10 cellular contexts compared by ENCODE assay signal in the genomic region with DNA sequence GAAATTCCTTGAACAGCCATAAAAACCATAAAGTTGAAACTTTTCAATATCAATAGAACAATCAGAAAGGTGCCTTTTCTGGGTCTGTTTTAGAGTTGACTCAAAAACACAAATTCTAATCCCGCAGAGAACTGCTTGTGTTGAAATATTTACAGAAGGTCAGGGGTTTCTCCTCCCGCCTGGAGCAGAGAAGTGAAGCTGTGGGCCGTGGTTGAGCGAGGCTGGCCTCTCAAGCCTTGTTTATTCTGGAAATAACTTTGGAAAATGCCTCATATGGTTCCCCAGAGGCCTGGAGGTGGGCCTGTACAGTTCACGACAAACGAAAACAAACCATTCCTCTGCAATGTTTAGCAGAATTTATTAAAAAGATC.
DNase-seq lines count a peak whose midpoint lies in the region; ATAC-seq and TF ChIP-seq lines count a peak whose summit lies in the region.
"Had no signal": no experiment of that assay in that cellular context is flagged by ENCODE, and none has a peak within 500 bp of the region (broad histone marks: within the 10 kb centered on the region; RNA-seq: fewer than 3 reads in every experiment).

No MANE protein-coding gene starts in this region.

- H3K4me3 ChIP-seq in HEK293 (ENCODE audit: low read depth, low read length) (no peak overlapping the region), coronary artery (peak overlapping the region; percentile 16), lower lobe of right lung (no peak overlapping the region), suprapubic skin (no peak overlapping the region)

- H3K36me3 ChIP-seq in HEK293 (ENCODE audit: control insufficient read depth in 2 of 2, insufficient read depth in 1 of 2, low read length in 2 of 2) (no peaks in the 10 kb centered on the region), lower lobe of right lung (no peaks in the 10 kb centered on the region), suprapubic skin (no peaks in the 10 kb centered on the region)

- TF ChIP-seq CTCF in HEK293 (tag by site-specific recombination; IDR thresholded peaks at IDR 0.05) (no peak), coronary artery (IDR thresholded peaks at IDR 0.05) (no peak), lower lobe of right lung (IDR thresholded peaks at IDR 0.05) (no peak), suprapubic skin (IDR thresholded peaks at IDR 0.05) (no peak)

- peak; percentile 88 for DNase-seq in coronary artery (ENCODE audit: low spot score)
- DNase-seq in lower lobe of right lung: peak; percentile 63
- peak in 1 of 2 donors; percentile 88 for DNase-seq in suprapubic skin (ENCODE audit: low spot score in 2 of 2)
- DNase-seq in NCI-H2196 (lab: John Stamatoyannopoulos, UW; ENCODE audit: unreplicated experiment): no peak
- DNase-seq in NCI-H146 (lab: John Stamatoyannopoulos, UW): no peak
- DNase-seq in cerebellum (ENCODE audit: low spot score): no peak
- DNase-seq in OCI-M2 (lab: John Stamatoyannopoulos, UW; ENCODE audit: unreplicated experiment): no peak
- DNase-seq: activated CD8-positive, alpha-beta memory T cell treated with anti-CD3 and anti-CD28 coated beads, Interleukin-2, amount 10 ng/mL, durations not matched to agents 7 days and 5 days had no signal

- intact Hi-C loops in lower lobe of right lung (cut with DNase I): no loop called here

- H3K27me3 ChIP-seq in lower lobe of right lung (ENCODE audit: low read depth) (no peaks in the 10 kb centered on the region), suprapubic skin (no peaks in the 10 kb centered on the region)

- CTCF ChIA-PET in HEK293 (lab: Yijun Ruan, JAX): no interaction called here

- POLR2A ChIA-PET in HEK293 (lab: Yijun Ruan, JAX): no interaction called here

- peak overlapping the region; percentile 74 for H3K27ac ChIP-seq in HEK293 (ENCODE audit: extremely low read depth, low read depth, low read length)
- peak overlapping the region; percentile 88 for H3K27ac ChIP-seq in coronary artery
- H3K27ac ChIP-seq in lower lobe of right lung: peak overlapping the region; percentile 73
- H3K27ac ChIP-seq in suprapubic skin: peak overlapping the region; percentile 73
- H3K27ac ChIP-seq: KMS-11 had no signal

- ATAC-seq in lower lobe of right lung: peak; percentile 25 to 56
- ATAC-seq: activated CD8-positive, alpha-beta memory T cell treated with anti-CD3 and anti-CD28 coated beads, Interleukin-2, amount 10 ng/mL, durations not matched to agents 7 days and 5 days had no signal

- no peak for TF ChIP-seq EP300 in suprapubic skin (IDR thresholded peaks at IDR 0.05)

- TF ChIP-seq POLR2A in suprapubic skin (IDR thresholded peaks at IDR 0.05): no peak

- H3K9me3 ChIP-seq in HEK293 (ENCODE audit: control insufficient read depth, insufficient read depth, low read depth, low read length) (no peaks in the 10 kb centered on the region), lower lobe of right lung (no peaks in the 10 kb centered on the region), suprapubic skin (no peaks in the 10 kb centered on the region)

- 55% methylated on average over 6 of the region's 6 CpGs for WGBS in suprapubic skin

- peaks cover 6% of the 10 kb centered on the region for H3K4me1 ChIP-seq in HEK293 (ENCODE audit: control insufficient read depth, insufficient read depth, low read length)
- H3K4me1 ChIP-seq in lower lobe of right lung: peaks cover 44% of the 10 kb centered on the region
- H3K4me1 ChIP-seq in suprapubic skin: peaks cover 49% of the 10 kb centered on the region

TF ChIP-seq in HEK293, 187 proteins besides CTCF, POLR2A, EP300 and RAD21:
- TF ChIP-seq GLIS2 (tag by site-specific recombination; IDR thresholded peaks at IDR 0.05) (no peak), ZBTB17 (tag by site-specific recombination; IDR thresholded peaks at IDR 0.05) (no peak), EGR2 (tag by site-specific recombination; IDR thresholded peaks at IDR 0.05; ENCODE audit: low read depth) (no peak)
- TF ChIP-seq, protein P1, sequence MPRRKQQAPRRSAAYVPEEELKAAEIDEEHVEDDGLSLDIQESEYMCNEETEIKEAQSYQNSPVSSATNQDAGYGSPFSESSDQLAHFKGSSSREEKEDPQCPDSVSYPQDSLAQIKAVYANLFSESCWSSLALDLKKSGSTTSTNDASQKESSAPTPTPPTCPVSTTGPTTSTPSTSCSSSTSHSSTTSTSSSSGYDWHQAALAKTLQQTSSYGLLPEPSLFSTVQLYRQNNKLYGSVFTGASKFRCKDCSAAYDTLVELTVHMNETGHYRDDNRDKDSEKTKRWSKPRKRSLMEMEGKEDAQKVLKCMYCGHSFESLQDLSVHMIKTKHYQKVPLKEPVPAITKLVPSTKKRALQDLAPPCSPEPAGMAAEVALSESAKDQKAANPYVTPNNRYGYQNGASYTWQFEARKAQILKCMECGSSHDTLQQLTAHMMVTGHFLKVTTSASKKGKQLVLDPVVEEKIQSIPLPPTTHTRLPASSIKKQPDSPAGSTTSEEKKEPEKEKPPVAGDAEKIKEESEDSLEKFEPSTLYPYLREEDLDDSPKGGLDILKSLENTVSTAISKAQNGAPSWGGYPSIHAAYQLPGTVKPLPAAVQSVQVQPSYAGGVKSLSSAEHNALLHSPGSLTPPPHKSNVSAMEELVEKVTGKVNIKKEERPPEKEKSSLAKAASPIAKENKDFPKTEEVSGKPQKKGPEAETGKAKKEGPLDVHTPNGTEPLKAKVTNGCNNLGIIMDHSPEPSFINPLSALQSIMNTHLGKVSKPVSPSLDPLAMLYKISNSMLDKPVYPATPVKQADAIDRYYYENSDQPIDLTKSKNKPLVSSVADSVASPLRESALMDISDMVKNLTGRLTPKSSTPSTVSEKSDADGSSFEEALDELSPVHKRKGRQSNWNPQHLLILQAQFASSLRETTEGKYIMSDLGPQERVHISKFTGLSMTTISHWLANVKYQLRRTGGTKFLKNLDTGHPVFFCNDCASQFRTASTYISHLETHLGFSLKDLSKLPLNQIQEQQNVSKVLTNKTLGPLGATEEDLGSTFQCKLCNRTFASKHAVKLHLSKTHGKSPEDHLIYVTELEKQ (tag by site-specific recombination; IDR thresholded peaks at IDR 0.05; ENCODE audit: borderline replicate concordance): no peak
- TF ChIP-seq, protein P2, sequence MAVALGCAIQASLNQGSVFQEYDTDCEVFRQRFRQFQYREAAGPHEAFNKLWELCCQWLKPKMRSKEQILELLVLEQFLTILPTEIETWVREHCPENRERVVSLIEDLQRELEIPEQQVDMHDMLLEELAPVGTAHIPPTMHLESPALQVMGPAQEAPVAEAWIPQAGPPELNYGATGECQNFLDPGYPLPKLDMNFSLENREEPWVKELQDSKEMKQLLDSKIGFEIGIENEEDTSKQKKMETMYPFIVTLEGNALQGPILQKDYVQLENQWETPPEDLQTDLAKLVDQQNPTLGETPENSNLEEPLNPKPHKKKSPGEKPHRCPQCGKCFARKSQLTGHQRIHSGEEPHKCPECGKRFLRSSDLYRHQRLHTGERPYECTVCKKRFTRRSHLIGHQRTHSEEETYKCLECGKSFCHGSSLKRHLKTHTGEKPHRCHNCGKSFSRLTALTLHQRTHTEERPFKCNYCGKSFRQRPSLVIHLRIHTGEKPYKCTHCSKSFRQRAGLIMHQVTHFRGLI (tag by site-specific recombination; IDR thresholded peaks at IDR 0.05): 0 out of 2 replicates have a peak, but pooled peaks have one; percentile 11
- TF ChIP-seq, protein P3, sequence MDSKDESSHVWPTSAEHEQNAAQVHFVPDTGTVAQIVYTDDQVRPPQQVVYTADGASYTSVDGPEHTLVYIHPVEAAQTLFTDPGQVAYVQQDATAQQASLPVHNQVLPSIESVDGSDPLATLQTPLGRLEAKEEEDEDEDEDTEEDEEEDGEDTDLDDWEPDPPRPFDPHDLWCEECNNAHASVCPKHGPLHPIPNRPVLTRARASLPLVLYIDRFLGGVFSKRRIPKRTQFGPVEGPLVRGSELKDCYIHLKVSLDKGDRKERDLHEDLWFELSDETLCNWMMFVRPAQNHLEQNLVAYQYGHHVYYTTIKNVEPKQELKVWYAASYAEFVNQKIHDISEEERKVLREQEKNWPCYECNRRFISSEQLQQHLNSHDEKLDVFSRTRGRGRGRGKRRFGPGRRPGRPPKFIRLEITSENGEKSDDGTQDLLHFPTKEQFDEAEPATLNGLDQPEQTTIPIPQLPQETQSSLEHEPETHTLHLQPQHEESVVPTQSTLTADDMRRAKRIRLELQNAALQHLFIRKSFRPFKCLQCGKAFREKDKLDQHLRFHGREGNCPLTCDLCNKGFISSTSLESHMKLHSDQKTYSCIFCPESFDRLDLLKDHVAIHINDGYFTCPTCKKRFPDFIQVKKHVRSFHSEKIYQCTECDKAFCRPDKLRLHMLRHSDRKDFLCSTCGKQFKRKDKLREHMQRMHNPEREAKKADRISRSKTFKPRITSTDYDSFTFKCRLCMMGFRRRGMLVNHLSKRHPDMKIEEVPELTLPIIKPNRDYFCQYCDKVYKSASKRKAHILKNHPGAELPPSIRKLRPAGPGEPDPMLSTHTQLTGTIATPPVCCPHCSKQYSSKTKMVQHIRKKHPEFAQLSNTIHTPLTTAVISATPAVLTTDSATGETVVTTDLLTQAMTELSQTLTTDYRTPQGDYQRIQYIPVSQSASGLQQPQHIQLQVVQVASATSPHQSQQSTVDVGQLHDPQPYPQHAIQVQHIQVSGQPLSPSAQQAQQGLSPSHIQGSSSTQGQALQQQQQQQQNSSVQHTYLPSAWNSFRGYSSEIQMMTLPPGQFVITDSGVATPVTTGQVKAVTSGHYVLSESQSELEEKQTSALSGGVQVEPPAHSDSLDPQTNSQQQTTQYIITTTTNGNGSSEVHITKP (tag by site-specific recombination; IDR thresholded peaks at IDR 0.05): 0 out of 2 replicates have a peak, but pooled peaks have one; percentile 37
- TF ChIP-seq, protein P4, sequence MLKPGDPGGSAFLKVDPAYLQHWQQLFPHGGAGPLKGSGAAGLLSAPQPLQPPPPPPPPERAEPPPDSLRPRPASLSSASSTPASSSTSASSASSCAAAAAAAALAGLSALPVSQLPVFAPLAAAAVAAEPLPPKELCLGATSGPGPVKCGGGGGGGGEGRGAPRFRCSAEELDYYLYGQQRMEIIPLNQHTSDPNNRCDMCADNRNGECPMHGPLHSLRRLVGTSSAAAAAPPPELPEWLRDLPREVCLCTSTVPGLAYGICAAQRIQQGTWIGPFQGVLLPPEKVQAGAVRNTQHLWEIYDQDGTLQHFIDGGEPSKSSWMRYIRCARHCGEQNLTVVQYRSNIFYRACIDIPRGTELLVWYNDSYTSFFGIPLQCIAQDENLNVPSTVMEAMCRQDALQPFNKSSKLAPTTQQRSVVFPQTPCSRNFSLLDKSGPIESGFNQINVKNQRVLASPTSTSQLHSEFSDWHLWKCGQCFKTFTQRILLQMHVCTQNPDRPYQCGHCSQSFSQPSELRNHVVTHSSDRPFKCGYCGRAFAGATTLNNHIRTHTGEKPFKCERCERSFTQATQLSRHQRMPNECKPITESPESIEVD (tag by site-specific recombination; IDR thresholded peaks at IDR 0.05): peak; percentile 74

Comparison
In these comparisons a context has a peak if more than half of its experiments do, and no peak if none do; other contexts are left out.
1. DNase-seq: peak in coronary artery (single experiment) and lower lobe of right lung (single experiment); none in NCI-H2196 (single experiment), NCI-H146 (single experiment), cerebellum (single experiment) and OCI-M2 (single experiment).
2. Peak in every context shown above with its lines, with median percentiles within 50 percentile points of each other: H3K27ac ChIP-seq.